Comparison of ENCODE assay signal across 24 cellular contexts in the genomic region with DNA sequence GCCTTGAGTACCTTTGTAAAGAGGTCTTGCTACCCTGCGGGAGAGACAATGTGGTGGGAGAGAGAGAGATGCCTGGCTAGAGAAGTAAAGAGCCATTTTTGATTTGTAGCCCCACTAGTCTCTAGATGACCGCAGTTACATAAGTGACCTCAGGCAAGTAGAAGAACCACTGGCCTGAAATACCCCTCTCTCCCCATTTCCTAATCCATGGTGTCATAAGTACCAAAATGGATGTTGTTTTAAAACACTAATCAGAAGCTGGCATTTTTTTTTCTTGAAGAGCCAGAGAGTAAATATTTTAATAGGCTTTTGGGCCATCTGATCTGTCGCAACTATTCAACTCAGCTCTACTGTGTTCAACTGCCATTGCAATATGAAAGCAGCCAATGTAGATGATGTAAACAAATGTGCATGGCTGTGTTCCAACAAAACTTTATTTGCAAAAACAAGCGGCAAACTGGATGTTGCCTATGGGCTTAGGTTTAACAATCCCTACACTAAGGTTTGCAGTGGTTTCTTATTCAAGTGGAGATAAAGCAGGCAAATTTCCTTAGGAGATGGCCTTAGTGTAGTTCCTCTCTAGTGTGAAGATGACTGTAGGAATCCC.
"Had no signal": no experiment of that assay in that cellular context is flagged by ENCODE, and none has a peak within 500 bp of the region (broad histone marks: within the 10 kb centered on the region; RNA-seq: fewer than 3 reads in every experiment).

No MANE protein-coding gene starts in this region.

- H2AFZ ChIP-seq: hepatocyte had no signal

- H3K4me1 Mint-ChIP-seq: activated CD4-positive, alpha-beta memory T cell treated with anti-CD3 and anti-CD28 coated beads, Interleukin-2, amount 10 ng/mL, durations not matched to agents 7 days and 5 days had no signal

- H3K4me1 ChIP-seq: breast epithelium, left ventricle myocardium inferior, pancreas, psoas muscle, right atrium auricular region, vagina had no signal

- H3K27me3 Mint-ChIP-seq: activated CD4-positive, alpha-beta memory T cell treated with anti-CD3 and anti-CD28 coated beads, Interleukin-2, amount 10 ng/mL, durations not matched to agents 7 days and 5 days; natural killer cell treated with Interleukin-12 subunit alpha and Interleukin-12 subunit beta and Interleukin-15 and Interleukin-18, amount 100 ng/mL, for 72 hours; stimulated activated naive CD8-positive, alpha-beta T cell treated with anti-CD3 and anti-CD28 coated beads, Interleukin-15, amount 100 ng/mL, for 72 hours; type B pancreatic cell had no signal

- H3K4me3 Mint-ChIP-seq: activated CD4-positive, alpha-beta memory T cell treated with anti-CD3 and anti-CD28 coated beads, Interleukin-2, amount 10 ng/mL, durations not matched to agents 7 days and 5 days; activated T-helper 1 cell treated with anti-CD3 and anti-CD28 coated beads, Interleukin-12 subunit alpha, Interleukin-12 subunit beta, Interleukin-2, Interleukin-4 antibody, amounts not matched to agents 30 ng/mL and 10 ng/mL and 1 ng/mL, durations not matched to agents 14 hours and 24 hours and 36 hours; immature natural killer cell; natural killer cell treated with Interleukin-12 subunit alpha and Interleukin-12 subunit beta and Interleukin-15 and Interleukin-18, amount 100 ng/mL, for 72 hours; stimulated activated naive CD8-positive, alpha-beta T cell treated with anti-CD3 and anti-CD28 coated beads, Interleukin-15, amount 100 ng/mL, for 72 hours; T-helper 1 cell treated with Interleukin-12 subunit alpha and Interleukin-12 subunit beta and Interleukin-4 antibody, amounts not matched to agents 30 μg/mL and 1 μg/mL, for 36 hours; type B pancreatic cell had no signal

- H3K9me3 Mint-ChIP-seq: activated CD4-positive, alpha-beta memory T cell treated with anti-CD3 and anti-CD28 coated beads, Interleukin-2, amount 10 ng/mL, durations not matched to agents 7 days and 5 days; activated T-helper 1 cell treated with anti-CD3 and anti-CD28 coated beads, Interleukin-12 subunit alpha, Interleukin-12 subunit beta, Interleukin-2, Interleukin-4 antibody, amounts not matched to agents 30 ng/mL and 10 ng/mL and 1 ng/mL, durations not matched to agents 14 hours and 24 hours and 36 hours; natural killer cell treated with Interleukin-12 subunit alpha and Interleukin-12 subunit beta and Interleukin-15 and Interleukin-18, amount 100 ng/mL, for 72 hours; stimulated activated naive CD8-positive, alpha-beta T cell treated with anti-CD3 and anti-CD28 coated beads, Interleukin-15, amount 100 ng/mL, for 72 hours; T-helper 1 cell treated with Interleukin-12 subunit alpha and Interleukin-12 subunit beta and Interleukin-4 antibody, amounts not matched to agents 30 μg/mL and 1 μg/mL, for 36 hours; type B pancreatic cell had no signal

- ATAC-seq: natural killer cell treated with Interleukin-12 subunit alpha and Interleukin-12 subunit beta and Interleukin-15 and Interleukin-18, amount 100 ng/mL, for 72 hours; pancreas; psoas muscle; stimulated activated naive CD8-positive, alpha-beta T cell treated with anti-CD3 and anti-CD28 coated beads, Interleukin-15, amount 100 ng/mL, for 72 hours had no signal

- H3K27ac ChIP-seq: breast epithelium, hepatocyte, left ventricle myocardium inferior, pancreas, psoas muscle, right atrium auricular region, vagina had no signal

- H3K4me3 ChIP-seq: breast epithelium, hepatocyte, left ventricle myocardium inferior, pancreas, psoas muscle, right atrium auricular region, vagina had no signal

- H3K36me3 ChIP-seq: breast epithelium, right atrium auricular region had no signal

- DNase-seq: activated CD4-positive, alpha-beta memory T cell treated with anti-CD3 and anti-CD28 coated beads, Interleukin-2, amount 10 ng/mL, durations not matched to agents 7 days and 5 days; activated CD4-positive, alpha-beta T cell treated with anti-CD3 and anti-CD28 coated beads for 48 hours; activated gamma-delta T cell; activated naive CD4-positive, alpha-beta T cell treated with anti-CD3 and anti-CD28 coated beads, Interleukin-2, amount 50 U/mL, for 16 hours; amniotic stem cell; effector CD4-positive, alpha-beta T cell; foreskin melanocyte; immature natural killer cell; kidney glomerular epithelial cell; left ventricle myocardium inferior; mammary epithelial cell; pancreas; psoas muscle; stimulated activated CD4-positive, alpha-beta T cell treated with anti-CD3 and anti-CD28 coated beads, Interleukin-1b, Interleukin-23, amount 100 ng/mL, for 48 hours; stimulated activated naive CD8-positive, alpha-beta T cell treated with anti-CD3 and anti-CD28 coated beads, Interleukin-15, amount 100 ng/mL, for 72 hours had no signal

- H3K27me3 ChIP-seq: breast epithelium, hepatocyte, pancreas, right atrium auricular region, vagina had no signal

- H3K27ac Mint-ChIP-seq: activated CD4-positive, alpha-beta memory T cell treated with anti-CD3 and anti-CD28 coated beads, Interleukin-2, amount 10 ng/mL, durations not matched to agents 7 days and 5 days; activated T-helper 1 cell treated with anti-CD3 and anti-CD28 coated beads, Interleukin-12 subunit alpha, Interleukin-12 subunit beta, Interleukin-2, Interleukin-4 antibody, amounts not matched to agents 30 ng/mL and 10 ng/mL and 1 ng/mL, durations not matched to agents 14 hours and 24 hours and 36 hours; natural killer cell treated with Interleukin-12 subunit alpha and Interleukin-12 subunit beta and Interleukin-15 and Interleukin-18, amount 100 ng/mL, for 72 hours; stimulated activated naive CD8-positive, alpha-beta T cell treated with anti-CD3 and anti-CD28 coated beads, Interleukin-15, amount 100 ng/mL, for 72 hours; T-helper 1 cell treated with Interleukin-12 subunit alpha and Interleukin-12 subunit beta and Interleukin-4 antibody, amounts not matched to agents 30 μg/mL and 1 μg/mL, for 36 hours; type B pancreatic cell had no signal

- FAIRE-seq: endometrium, pancreas had no signal

- H3K9me3 ChIP-seq: breast epithelium, left ventricle myocardium inferior, pancreas, psoas muscle, right atrium auricular region, vagina had no signal

- H3K4me2 ChIP-seq: hepatocyte had no signal
